ENCODE assay signal across 14 cellular contexts in the genomic region with DNA sequence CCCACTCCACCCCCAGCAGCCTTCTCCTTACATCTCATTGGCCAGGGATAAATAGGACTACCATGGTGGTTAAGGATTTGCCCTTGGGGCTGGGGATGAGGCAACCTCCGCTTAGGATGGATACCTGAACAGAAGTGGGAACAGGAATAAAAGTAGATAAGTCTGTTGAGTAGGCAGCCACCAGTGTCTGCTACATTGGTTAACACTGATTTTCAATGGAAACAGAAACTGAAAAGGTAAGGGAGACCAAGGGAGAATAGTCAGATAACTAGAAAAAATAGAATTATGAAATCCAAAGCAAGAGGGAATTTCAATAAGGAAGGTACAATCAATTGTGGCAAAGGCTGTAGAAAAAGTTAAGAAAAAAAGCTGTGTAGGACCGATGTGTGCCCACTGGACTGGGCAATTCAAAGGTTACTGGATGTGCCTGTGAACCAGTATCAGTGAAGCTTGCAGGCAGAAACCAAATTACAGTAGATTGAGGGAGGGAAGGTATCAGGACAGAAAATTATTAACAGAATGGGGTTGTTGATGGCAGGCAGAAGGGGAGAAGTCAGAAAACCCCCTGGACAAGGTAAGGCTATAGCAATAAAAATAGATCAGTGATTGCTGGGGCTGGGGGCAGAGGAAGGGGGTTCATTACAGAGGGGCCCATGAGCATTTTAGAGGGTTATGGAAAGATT. TPM values are rescaled to one million over a fixed set of nuclear protein-coding genes. Genes with fewer than 3 reads are reported as not detected.
DNase-seq lines count a peak whose midpoint lies in the region; ATAC-seq, FAIRE-seq and TF ChIP-seq lines count a peak whose summit lies in the region.
"Had no signal": no experiment of that assay in that cellular context is flagged by ENCODE, and none has a peak within 500 bp of the region (broad histone marks: within the 10 kb centered on the region; RNA-seq: fewer than 3 reads in every experiment).

No MANE protein-coding gene starts in this region.

- no TSS peak for BruUV-seq in PC-3 (replicated peaks; lab: Mats Ljungman, UMichigan)

- H3K36me3 ChIP-seq in PC-3 (ENCODE audit: low read depth, low read length) (no peaks in the 10 kb centered on the region), hepatocyte (replicated peaks; ENCODE audit: insufficient read depth, low read depth) (no peaks in the 10 kb centered on the region)
- H3K36me3 ChIP-seq: prostate gland had no signal

- no peaks in the 10 kb centered on the region for H3K4me1 ChIP-seq in PC-3 (ENCODE audit: insufficient read depth, low read length)
- no peaks in the 10 kb centered on the region for H3K4me1 ChIP-seq in hepatocyte (ENCODE audit: insufficient read depth)
- H3K4me1 ChIP-seq: prostate gland had no signal

- H2AFZ ChIP-seq in PC-3 (ENCODE audit: low read length) (no peak overlapping the region), hepatocyte (no peak overlapping the region)

- no peak for DNase-seq in RCC 7860 (ENCODE audit: low spot score)
- no peak for DNase-seq in SK-N-DZ (ENCODE audit: low spot score)
- no peak for DNase-seq in PC-3
- DNase-seq in NCI-H510A treated with DMSO at 0.1 percent for 48 hours (lab: John Stamatoyannopoulos, UW): no peak
- no peak for DNase-seq in hepatocyte (ENCODE audit: low spot score)
- DNase-seq: activated CD4-positive, alpha-beta T cell treated with anti-CD3 and anti-CD28 coated beads, Interleukin-2, amount 50 U/mL, for 4 hours; activated effector memory CD4-positive, alpha-beta T cell treated with Interleukin-2 at 50 U/mL for 16 hours; DMS 273 treated with DMSO at 0.1 percent for 48 hours; T1000 had no signal

- H3K79me2 ChIP-seq in PC-3 (ENCODE audit: low read length) (no peaks in the 10 kb centered on the region), hepatocyte (no peaks in the 10 kb centered on the region)

- no peaks in the 10 kb centered on the region for H3K9me3 ChIP-seq in PC-3 (ENCODE audit: low read length)
- H3K9me3 ChIP-seq in hepatocyte (ENCODE audit: low read depth): no peaks in the 10 kb centered on the region
- H3K9me3 ChIP-seq: prostate gland had no signal

- no peak overlapping the region for H3K27ac ChIP-seq in PC-3 (ENCODE audit: low read length)
- H3K27ac ChIP-seq in hepatocyte: no peak overlapping the region
- H3K27ac ChIP-seq: prostate gland had no signal

- no peaks in the 10 kb centered on the region for H3K9me2 ChIP-seq in PC-3 (replicated peaks; ENCODE audit: low read length)
- no peaks in the 10 kb centered on the region for H3K9me2 ChIP-seq in hepatocyte (replicated peaks; ENCODE audit: insufficient read depth)

- H3K27me3 ChIP-seq in PC-3 (ENCODE audit: low read length): no peaks in the 10 kb centered on the region; the same call in 1 of the 2 replicates
- H3K27me3 ChIP-seq in hepatocyte: no peaks in the 10 kb centered on the region

- TF ChIP-seq CTCF in PC-3 (conservative IDR thresholded peaks at IDR 0.05; ENCODE audit: low read depth, low read length) (no peak), hepatocyte (IDR thresholded peaks at IDR 0.05; ENCODE audit: poor library complexity) (no peak)

- H3F3A ChIP-seq in PC-3 (ENCODE audit: low read length, unreplicated experiment): no peaks in the 10 kb centered on the region

- CTCF ChIA-PET in PC-3 (lab: Charles Lee): no interaction called here

- H4K20me1 ChIP-seq in PC-3 (ENCODE audit: low read length) (no peaks in the 10 kb centered on the region), hepatocyte (ENCODE audit: insufficient read depth, poor library complexity, severe bottlenecking) (no peaks in the 10 kb centered on the region)

- H3K4me2 ChIP-seq in PC-3 (ENCODE audit: low read length): no peak overlapping the region
- no peak overlapping the region for H3K4me2 ChIP-seq in hepatocyte

- 93% methylated on average over 1 of the region's 2 CpGs for WGBS in hepatocyte (ENCODE audit: low lambda C conversion rate, missing lambda C conversion rate)

- POLR2A ChIA-PET in PC-3 (lab: Charles Lee; ENCODE audit: unreplicated experiment): no interaction called here

- no peak overlapping the region for H3K9ac ChIP-seq in PC-3 (ENCODE audit: low read length)

- peak; percentile 95 for FAIRE-seq in RCC 7860 (lab: Jason Lieb, UNC)
- FAIRE-seq: H1 had no signal

- H3K4me3 ChIP-seq in PC-3 (ENCODE audit: low read length) (no peak overlapping the region), hepatocyte (no peak overlapping the region)
- H3K4me3 ChIP-seq: prostate gland had no signal

- peak; percentile 87 for ATAC-seq in GM18867 (IDR thresholded peaks at IDR 0.05; ENCODE audit: unreplicated experiment)
- peak; percentile 75 for ATAC-seq in GM21528 (IDR thresholded peaks at IDR 0.05; ENCODE audit: low FRiP score, unreplicated experiment)
- ATAC-seq in HG03045 (IDR thresholded peaks at IDR 0.05; ENCODE audit: unreplicated experiment): peak; percentile 70
- no peak for ATAC-seq in PC-3

- intact Hi-C loops in PC-3 (cut with micrococcal nuclease): no loop called here

RNA-seq across cellular contexts. Expression of gene DNAJC21, which starts 48.7 kb away (rescaled TPM):
- 36.8 and 43.3 TPM in 2 replicates for polyA plus RNA-seq in SK-N-DZ (2014; cell fraction: cytosol; rRNA removed)
- polyA plus RNA-seq in SK-N-DZ (2014; cell fraction: nucleus; rRNA removed): 22.7 and 26.9 TPM in 2 replicates
- total RNA-seq in PC-3 (2014; rRNA removed) (21.7 and 21.8 TPM in 2 replicates), hepatocyte (37.3 and 39.5 TPM in 2 replicates)
- polyA plus RNA-seq in hepatocyte: 29.1 and 40.0 TPM in 2 replicates
